In the genomic region with DNA sequence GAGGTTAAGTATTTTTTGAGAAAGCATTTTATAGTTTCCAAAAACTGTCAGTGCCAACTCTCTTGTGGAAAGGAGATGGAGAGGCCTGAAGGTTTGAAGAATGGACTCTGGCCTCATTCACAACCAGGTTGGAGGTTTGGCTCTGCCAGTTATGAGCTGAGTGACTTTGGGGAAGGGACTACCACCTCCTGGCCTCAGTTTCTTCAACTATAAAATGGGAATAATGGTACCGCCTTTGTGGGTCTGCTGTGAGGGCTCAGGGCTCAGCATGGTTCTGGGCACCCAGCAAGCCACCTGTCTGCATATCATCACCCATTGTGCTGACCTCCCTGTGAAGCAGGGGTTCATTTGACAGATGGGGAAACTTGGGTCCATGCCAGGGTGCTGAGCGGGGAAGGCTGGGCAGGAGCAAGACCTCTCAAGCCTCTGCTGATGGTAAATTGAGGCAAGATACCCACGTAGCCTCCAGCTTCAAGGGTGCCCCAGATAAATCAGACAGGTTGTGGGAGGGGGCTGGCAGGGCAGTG, we compare ENCODE assay signal across 1 cellular context.
TF ChIP-seq lines count a peak whose summit lies in the region.

No MANE protein-coding gene starts in this region.

TF ChIP-seq in HCT116, 20 proteins besides CTCF, POLR2A, EP300 and RAD21:
- no peak for TF ChIP-seq EGR1 (IDR thresholded peaks at IDR 0.05; ENCODE audit: low read depth)
- TF ChIP-seq SRF (IDR thresholded peaks at IDR 0.05; ENCODE audit: low read depth) = no peak
- TF ChIP-seq YY1 (IDR thresholded peaks at IDR 0.05; ENCODE audit: extremely low read depth, insufficient replicate concordance, low read depth, low read length) = no peak
- TF ChIP-seq JUND (IDR thresholded peaks at IDR 0.05) = no peak
- TF ChIP-seq, protein P1, sequence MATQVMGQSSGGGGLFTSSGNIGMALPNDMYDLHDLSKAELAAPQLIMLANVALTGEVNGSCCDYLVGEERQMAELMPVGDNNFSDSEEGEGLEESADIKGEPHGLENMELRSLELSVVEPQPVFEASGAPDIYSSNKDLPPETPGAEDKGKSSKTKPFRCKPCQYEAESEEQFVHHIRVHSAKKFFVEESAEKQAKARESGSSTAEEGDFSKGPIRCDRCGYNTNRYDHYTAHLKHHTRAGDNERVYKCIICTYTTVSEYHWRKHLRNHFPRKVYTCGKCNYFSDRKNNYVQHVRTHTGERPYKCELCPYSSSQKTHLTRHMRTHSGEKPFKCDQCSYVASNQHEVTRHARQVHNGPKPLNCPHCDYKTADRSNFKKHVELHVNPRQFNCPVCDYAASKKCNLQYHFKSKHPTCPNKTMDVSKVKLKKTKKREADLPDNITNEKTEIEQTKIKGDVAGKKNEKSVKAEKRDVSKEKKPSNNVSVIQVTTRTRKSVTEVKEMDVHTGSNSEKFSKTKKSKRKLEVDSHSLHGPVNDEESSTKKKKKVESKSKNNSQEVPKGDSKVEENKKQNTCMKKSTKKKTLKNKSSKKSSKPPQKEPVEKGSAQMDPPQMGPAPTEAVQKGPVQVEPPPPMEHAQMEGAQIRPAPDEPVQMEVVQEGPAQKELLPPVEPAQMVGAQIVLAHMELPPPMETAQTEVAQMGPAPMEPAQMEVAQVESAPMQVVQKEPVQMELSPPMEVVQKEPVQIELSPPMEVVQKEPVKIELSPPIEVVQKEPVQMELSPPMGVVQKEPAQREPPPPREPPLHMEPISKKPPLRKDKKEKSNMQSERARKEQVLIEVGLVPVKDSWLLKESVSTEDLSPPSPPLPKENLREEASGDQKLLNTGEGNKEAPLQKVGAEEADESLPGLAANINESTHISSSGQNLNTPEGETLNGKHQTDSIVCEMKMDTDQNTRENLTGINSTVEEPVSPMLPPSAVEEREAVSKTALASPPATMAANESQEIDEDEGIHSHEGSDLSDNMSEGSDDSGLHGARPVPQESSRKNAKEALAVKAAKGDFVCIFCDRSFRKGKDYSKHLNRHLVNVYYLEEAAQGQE (IDR thresholded peaks at IDR 0.05; ENCODE audit: low read depth) = no peak
- TF ChIP-seq TCF7L2 (IDR thresholded peaks at IDR 0.05; ENCODE audit: borderline replicate concordance, extremely low read depth, insufficient read depth, insufficient read length) = no peak
- no peak for TF ChIP-seq ZNF274 (IDR thresholded peaks at IDR 0.05; ENCODE audit: low read depth, low read length)
- no peak for TF ChIP-seq EZH2 (IDR thresholded peaks at IDR 0.05)
- TF ChIP-seq, protein P2, sequence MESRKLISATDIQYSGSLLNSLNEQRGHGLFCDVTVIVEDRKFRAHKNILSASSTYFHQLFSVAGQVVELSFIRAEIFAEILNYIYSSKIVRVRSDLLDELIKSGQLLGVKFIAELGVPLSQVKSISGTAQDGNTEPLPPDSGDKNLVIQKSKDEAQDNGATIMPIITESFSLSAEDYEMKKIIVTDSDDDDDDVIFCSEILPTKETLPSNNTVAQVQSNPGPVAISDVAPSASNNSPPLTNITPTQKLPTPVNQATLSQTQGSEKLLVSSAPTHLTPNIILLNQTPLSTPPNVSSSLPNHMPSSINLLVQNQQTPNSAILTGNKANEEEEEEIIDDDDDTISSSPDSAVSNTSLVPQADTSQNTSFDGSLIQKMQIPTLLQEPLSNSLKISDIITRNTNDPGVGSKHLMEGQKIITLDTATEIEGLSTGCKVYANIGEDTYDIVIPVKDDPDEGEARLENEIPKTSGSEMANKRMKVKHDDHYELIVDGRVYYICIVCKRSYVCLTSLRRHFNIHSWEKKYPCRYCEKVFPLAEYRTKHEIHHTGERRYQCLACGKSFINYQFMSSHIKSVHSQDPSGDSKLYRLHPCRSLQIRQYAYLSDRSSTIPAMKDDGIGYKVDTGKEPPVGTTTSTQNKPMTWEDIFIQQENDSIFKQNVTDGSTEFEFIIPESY (IDR thresholded peaks at IDR 0.05; ENCODE audit: extremely low read depth, insufficient replicate concordance, low read length) = no peak
- TF ChIP-seq ELF1 (IDR thresholded peaks at IDR 0.05; ENCODE audit: borderline replicate concordance, low read depth) = no peak
- no peak for TF ChIP-seq CEBPB (IDR thresholded peaks at IDR 0.05; ENCODE audit: low read depth)
- no peak for TF ChIP-seq SIN3A (IDR thresholded peaks at IDR 0.05; ENCODE audit: low read depth)
- TF ChIP-seq POLR2AphosphoS5 (IDR thresholded peaks at IDR 0.05; ENCODE audit: low read depth, low read length) = no peak
- TF ChIP-seq ZFX (IDR thresholded peaks at IDR 0.05) = no peak
TF ChIP-seq in HCT116: peak in this region for 0.
